1 cellular context compared by ENCODE assay signal in the genomic region with DNA sequence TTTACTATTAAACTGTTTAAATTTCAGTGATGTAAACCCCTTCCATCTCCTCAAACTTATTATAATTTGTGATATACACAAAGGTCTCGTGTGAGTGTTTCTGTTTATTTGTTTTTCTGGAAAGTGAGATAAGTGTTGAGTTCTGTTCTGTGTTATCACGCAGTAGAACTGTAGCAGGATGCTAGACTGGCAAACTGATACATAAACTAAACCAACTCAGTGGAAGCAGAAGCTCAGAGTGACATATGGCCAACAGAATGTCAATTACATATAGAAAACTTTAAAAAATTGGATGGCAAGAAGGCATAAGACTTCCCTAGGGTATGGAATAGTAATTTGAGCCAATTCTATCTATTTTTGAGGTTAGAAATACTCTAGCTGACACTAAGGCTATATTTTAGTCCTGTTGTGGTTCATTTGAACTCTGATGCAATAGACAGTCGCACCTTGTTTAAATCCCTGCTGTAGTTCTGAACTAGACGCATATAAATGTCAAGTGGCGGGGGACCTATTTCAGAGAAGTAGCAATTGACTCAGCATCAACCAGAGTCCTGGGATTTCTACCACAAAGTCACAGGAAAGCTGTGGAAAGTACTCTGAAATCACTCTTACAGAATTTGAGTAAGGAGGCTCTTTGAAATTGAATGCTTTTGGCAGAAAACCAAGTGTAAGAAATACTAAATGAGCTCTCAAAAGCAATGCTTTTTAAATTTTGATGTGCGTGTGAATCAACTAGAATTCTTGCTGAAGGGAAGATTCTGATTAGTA.
TF ChIP-seq lines count a peak whose summit lies in the region.

No MANE protein-coding gene starts in this region.

TF ChIP-seq in HCT116, 20 proteins besides CTCF, POLR2A, EP300 and RAD21 (continued from another document):
- no peak for TF ChIP-seq REST (IDR thresholded peaks at IDR 0.05; ENCODE audit: low read depth)
- TF ChIP-seq ZFX (IDR thresholded peaks at IDR 0.05): no peak
- no peak for TF ChIP-seq JUND (IDR thresholded peaks at IDR 0.05)
